ENCODE assay signal across 17 cellular contexts in the genomic region with DNA sequence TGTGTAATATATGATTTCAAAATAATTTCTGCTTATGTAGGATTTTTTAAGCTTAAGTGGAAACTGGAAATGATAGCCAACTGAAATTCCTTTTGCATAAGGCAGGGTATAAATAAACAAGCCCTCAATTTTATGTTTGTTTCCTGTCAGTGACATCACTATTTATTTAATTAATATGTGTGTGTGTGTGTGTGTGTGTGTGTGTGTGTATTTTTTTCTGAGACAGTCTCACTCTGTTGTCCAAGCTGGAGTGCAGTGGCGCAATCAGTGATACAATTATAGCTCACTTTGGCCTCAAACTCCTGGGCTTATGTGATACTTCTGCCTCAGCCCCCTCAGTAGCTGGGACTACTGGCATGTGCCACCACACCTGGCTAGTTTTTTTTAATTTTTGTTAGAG. TPM values are rescaled to one million over a fixed set of nuclear protein-coding genes. Genes with fewer than 3 reads are reported as not detected.
A peak's percentile ranks its signal among the peaks of the same experiment; 100 is the strongest.
DNase-seq lines count a peak whose midpoint lies in the region; TF ChIP-seq lines count a peak whose summit lies in the region.
"Had no signal": no experiment of that assay in that cellular context is flagged by ENCODE, and none has a peak within 500 bp of the region (broad histone marks: within the 10 kb centered on the region; RNA-seq: fewer than 3 reads in every experiment).

No MANE protein-coding gene starts in this region.

- H3K27me3 Mint-ChIP-seq in MCF 10A (ENCODE audit: insufficient read depth, unreplicated experiment): no peaks in the 10 kb centered on the region
- H3K27me3 Mint-ChIP-seq: CD4-positive, alpha-beta T cell; IgD-negative memory B cell had no signal

- H3K4me3 Mint-ChIP-seq in MCF 10A (ENCODE audit: unreplicated experiment): no peak overlapping the region
- H3K4me3 Mint-ChIP-seq: CD4-positive, alpha-beta T cell; IgD-negative memory B cell had no signal

- no peak overlapping the region for H3K27ac Mint-ChIP-seq in MCF 10A (ENCODE audit: low read depth, unreplicated experiment)
- H3K27ac Mint-ChIP-seq: CD4-positive, alpha-beta T cell; IgD-negative memory B cell had no signal

- no peak overlapping the region for H3K27ac ChIP-seq in mammary epithelial cell (ENCODE audit: insufficient read depth, low read depth, low read length)

- H3K4me2 ChIP-seq in mammary epithelial cell (ENCODE audit: insufficient read depth, low read depth, low read length): no peak overlapping the region

- H4K20me1 ChIP-seq in mammary epithelial cell (ENCODE audit: insufficient read depth, low read length): no peaks in the 10 kb centered on the region

- POLR2A ChIA-PET in MCF 10A (lab: Yijun Ruan, JAX): interaction anchor here (1.0 kb wide), 1 partner anchor 8 kb away, joined by 3 read pairs; no protein-coding TSS in a partner anchor

- intact Hi-C loops in MCF 10A (cut with micrococcal nuclease): no loop called here
- intact Hi-C loops in mammary epithelial cell (cut with micrococcal nuclease): no loop called here

- CTCF ChIA-PET in MCF 10A (lab: Yijun Ruan, JAX) (interaction anchor here (1.1 kb wide), 1 partner anchor 15 kb away, joined by 4 read pairs; no protein-coding TSS in a partner anchor), mammary epithelial cell (lab: Charles Lee; ENCODE audit: low non-redundant PET) (no interaction called here)

- H3K4me3 ChIP-seq in mammary epithelial cell (replicated peaks in 1 of 3; ENCODE audit: insufficient read depth in 1 of 3, low read depth in 2 of 3, low read length in 3 of 3): no peak overlapping the region
- no peak overlapping the region for H3K4me3 ChIP-seq in adipocyte (ENCODE audit: low read length)

- BruUV-seq in MCF 10A (replicated peaks; lab: Mats Ljungman, UMichigan) (no TSS peak), mammary epithelial cell (replicated peaks; lab: Mats Ljungman, UMichigan) (no TSS peak)

- peaks cover 39% of the 10 kb centered on the region for H3K36me3 Mint-ChIP-seq in MCF 10A (ENCODE audit: insufficient read depth, unreplicated experiment)

- H2AFZ ChIP-seq in mammary epithelial cell (ENCODE audit: low read depth, low read length): no peak overlapping the region

- H3K79me2 ChIP-seq in mammary epithelial cell (ENCODE audit: insufficient read depth, low read length): no peaks in the 10 kb centered on the region

- H3K36me3 ChIP-seq in mammary epithelial cell (ENCODE audit: insufficient read depth, low read length) (peaks cover 6% of the 10 kb centered on the region), adipocyte (ENCODE audit: control insufficient read depth, insufficient read depth, low read length, severe bottlenecking) (peaks cover 57% of the 10 kb centered on the region)

- H3K9ac ChIP-seq in mammary epithelial cell (ENCODE audit: insufficient read depth, low read length) (no peak overlapping the region), adipocyte (ENCODE audit: low read length) (no peak overlapping the region)

- DNase-seq in MCF 10A (ENCODE audit: unreplicated experiment): peak; percentile 2
- DNase-seq in mammary epithelial cell: no peak
- peak; percentile 5 for DNase-seq in adipocyte (ENCODE audit: low read depth)
- DNase-seq in fibroblast of peridontal ligament (ENCODE audit: extremely low read depth): peak; percentile 7
- DNase-seq in HPDE6-E6E7 (ENCODE audit: extremely low spot score): no peak
- DNase-seq in H4 (ENCODE audit: low spot score): no peak
- no peak for DNase-seq in activated CD4-positive, alpha-beta T cell treated with anti-CD3 and anti-CD28 coated beads, Interleukin-2, amount 50 U/mL, for 4 hours
- DNase-seq in NCI-H82 (lab: John Stamatoyannopoulos, UW): no peak
- DNase-seq: CD4-positive, alpha-beta T cell; H7; NCI-H1105; NCI-H187; NCI-H2171; NCI-H446 treated with DMSO at 0.1 percent for 48 hours; NCI-H748 treated with DMSO at 0.1 percent for 48 hours; SHP77 had no signal

- dilution Hi-C loops in mammary epithelial cell (cut with HindIII; ENCODE audit: low sequenced_read_pairs): no loop called here

- in situ Hi-C loops in mammary epithelial cell (cut with MboI; ENCODE audit: low sequenced_read_pairs in 2 of 2): no loop called here

- no CpG with 5 or more reads among the region's 1 CpG for WGBS in mammary epithelial cell (ENCODE audit: low coverage, missing lambda C conversion rate)

- H3K27me3 ChIP-seq in mammary epithelial cell (ENCODE audit: insufficient read depth, low read length) (no peaks in the 10 kb centered on the region), adipocyte (replicated peaks; ENCODE audit: control insufficient read depth, insufficient read depth, low read length) (no peaks in the 10 kb centered on the region)

- H3K9me3 Mint-ChIP-seq in MCF 10A (ENCODE audit: unreplicated experiment): no peaks in the 10 kb centered on the region
- H3K9me3 Mint-ChIP-seq: CD4-positive, alpha-beta T cell; IgD-negative memory B cell had no signal

- H3K4me1 ChIP-seq in mammary epithelial cell (ENCODE audit: insufficient read depth, low read length): no peaks in the 10 kb centered on the region
- H3K4me1 ChIP-seq in adipocyte (ENCODE audit: control insufficient read depth, insufficient read depth, low read length): peaks cover 10% of the 10 kb centered on the region

- no peaks in the 10 kb centered on the region for H3K9me3 ChIP-seq in mammary epithelial cell (replicated peaks; ENCODE audit: insufficient read depth, low read length)
- no peaks in the 10 kb centered on the region for H3K9me3 ChIP-seq in adipocyte (ENCODE audit: control insufficient read depth, low read length)

- no peak for TF ChIP-seq CTCF in MCF 10A (IDR thresholded peaks at IDR 0.05; ENCODE audit: unreplicated experiment)
- no peak for TF ChIP-seq CTCF in mammary epithelial cell (conservative IDR thresholded peaks at IDR 0.05 in 1 of 2, IDR thresholded peaks at IDR 0.05 in 1 of 2; ENCODE audit: extremely low read depth in 1 of 2, insufficient read depth in 1 of 2, low read depth in 1 of 2, low read length in 2 of 2)

- H3K4me1 Mint-ChIP-seq in MCF 10A (ENCODE audit: insufficient read depth, unreplicated experiment): no peaks in the 10 kb centered on the region
- H3K4me1 Mint-ChIP-seq: IgD-negative memory B cell had no signal

RNA-seq across cellular contexts. Expression of a gene that starts 29.3 kb away (rescaled TPM):
- total RNA-seq in MCF 10A (2022): 14.5 and 15.9 TPM in 2 replicates
- 10 to 100 TPM; 17.6 to 25.0 TPM for total RNA-seq in mammary epithelial cell
- 9.5 TPM for polyA plus RNA-seq in mammary epithelial cell
- polyA minus RNA-seq in mammary epithelial cell: 10.9 TPM
- 15.3 and 16.4 TPM in 2 replicates for total RNA-seq in H4 (2014; rRNA removed; shearing (Covaris generic))

Comparison
In these comparisons a context has a peak if more than half of its experiments do, and no peak if none do; other contexts are left out.
1. DNase-seq: peak in MCF 10A (single experiment), adipocyte (single experiment) and fibroblast of peridontal ligament (single experiment); none in mammary epithelial cell (single experiment), HPDE6-E6E7 (single experiment), H4 (single experiment), activated CD4-positive, alpha-beta T cell treated with anti-CD3 and anti-CD28 coated beads, Interleukin-2, amount 50 U/mL, for 4 hours (0 of 2) and NCI-H82 (single experiment).